8 cellular contexts compared by ENCODE assay signal in genomic region chr1:33080885-33081553, GRCh38. TPM values are rescaled to one million over a fixed set of nuclear protein-coding genes. Genes with fewer than 3 reads are reported as not detected.
A peak's percentile ranks its signal among the peaks of the same experiment; 100 is the strongest.
DNase-seq lines count a peak whose midpoint lies in the region; ATAC-seq and TF ChIP-seq lines count a peak whose summit lies in the region.

Gene AZIN2, plus strand, starts transcription at chr1:33081153. Its CDS starts 1,097 bp downstream, at chr1:33082250.

- peak within 1 kb of the TSS; percentile 87 for H3K4me3 Mint-ChIP-seq in endothelial cell (ENCODE audit: unreplicated experiment)

- ATAC-seq in GM21360 (IDR thresholded peaks at IDR 0.05; ENCODE audit: unreplicated experiment): peak; percentile 89

- no peaks in the 10 kb centered on the region for H3K9me3 Mint-ChIP-seq in endothelial cell (ENCODE audit: unreplicated experiment)

- H3K4me3 ChIP-seq in mesodermal cell (ENCODE audit: extremely low read depth, insufficient read depth, low read length, poor library complexity, severe bottlenecking): peak within 1 kb of the TSS; percentile 55

- H3K36me3 ChIP-seq in mesodermal cell (ENCODE audit: control insufficient read depth, insufficient read depth, low read length): no peaks in the 10 kb centered on the region

- peaks cover 13% of the 10 kb centered on the region for H3K4me1 Mint-ChIP-seq in endothelial cell (ENCODE audit: unreplicated experiment)

- H3K36me3 Mint-ChIP-seq in endothelial cell (ENCODE audit: low read depth, unreplicated experiment): peaks cover 6% of the 10 kb centered on the region

- H3K9me3 ChIP-seq in mesodermal cell (ENCODE audit: control insufficient read depth, low read length): no peaks in the 10 kb centered on the region

- peak; percentile 81 for DNase-seq in CMK (ENCODE audit: low read depth)
- peak; percentile 91 for DNase-seq in HT-29 (ENCODE audit: low spot score)
- peak; percentile 60 for DNase-seq in NK-92 treated with Interleukin-12 subunit alpha and Interleukin-12 subunit beta, amount 100 ng/mL, for 24 hours (lab: John Stamatoyannopoulos, UW)
- DNase-seq in activated CD8-positive, alpha-beta memory T cell treated with anti-CD3 and anti-CD28 coated beads, Interleukin-2, amount 50 U/mL, for 4 hours: peak; percentile 99
- DNase-seq in endothelial cell (ENCODE audit: low spot score): peak; percentile 97
- DNase-seq in stimulated activated CD8-positive, alpha-beta memory T cell treated with anti-CD3 and anti-CD28 coated beads, Interleukin-15, amount 100 ng/mL, for 1 hour (ENCODE audit: low read depth): peak; percentile 99

- H3K27ac Mint-ChIP-seq in endothelial cell (ENCODE audit: unreplicated experiment): peak within 1 kb of the TSS; percentile 15

- no peak for TF ChIP-seq CTCF in endothelial cell (IDR thresholded peaks at IDR 0.05; ENCODE audit: unreplicated experiment)

- H3K4me1 ChIP-seq in mesodermal cell (ENCODE audit: control insufficient read depth, insufficient read depth, low read length, poor library complexity, severe bottlenecking): peaks cover 6% of the 10 kb centered on the region

- no peak within 1 kb of the TSS for H3K27ac ChIP-seq in mesodermal cell (ENCODE audit: low read depth, low read length, severe bottlenecking)

- 0 to 1% methylated on average over 45 of the region's 52 CpGs for WGBS in mesodermal cell (ENCODE audit: insufficient coverage in 2 of 2), 2 experiments

- peaks cover 19% of the 10 kb centered on the region for H3K27me3 Mint-ChIP-seq in endothelial cell (ENCODE audit: unreplicated experiment)

RNA-seq across cellular contexts. Expression of gene AZIN2, which starts in this region (rescaled TPM):
- total RNA-seq in HT-29 (2014; rRNA removed; shearing (Covaris generic)): 0.13 TPM in 1 of 2 replicates, not detected in the other
- total RNA-seq in endothelial cell (ENCODE audit: unreplicated experiment): 1.4 TPM
- polyA plus RNA-seq in mesodermal cell (2013, experiment 1 of 2): 5.4 TPM
- polyA plus RNA-seq in mesodermal cell (2013, experiment 2 of 2): 3.1 TPM

Comparison
In these comparisons a context has a peak if more than half of its experiments do, and no peak if none do; other contexts are left out.
1. Peak in DNase-seq in HT-29; RNA of the gene not detected or under 1 TPM.